ENCODE assay signal across 20 cellular contexts in genomic region chr6:130907687-130908086, GRCh38.
DNase-seq lines count a peak whose midpoint lies in the region; ATAC-seq and TF ChIP-seq lines count a peak whose summit lies in the region.
"Had no signal": no experiment of that assay in that cellular context is flagged by ENCODE, and none has a peak within 500 bp of the region (broad histone marks: within the 10 kb centered on the region; RNA-seq: fewer than 3 reads in every experiment).

No MANE protein-coding gene starts in this region.

- no peak overlapping the region for H2AFZ ChIP-seq in ACC112 (ENCODE audit: low read length, unreplicated experiment)
- H2AFZ ChIP-seq: PC-9 had no signal

- CTCF ChIA-PET in Panc1 (lab: Charles Lee) = no interaction called here

- peaks cover 6% of the 10 kb centered on the region for H3K36me3 Mint-ChIP-seq in osteocyte (ENCODE audit: unreplicated experiment)

- no peak for DNase-seq in Panc1 (ENCODE audit: low read depth, low spot score)
- DNase-seq in left colon = no peak
- DNase-seq in osteocyte (ENCODE audit: extremely low spot score, unreplicated experiment) = no peak
- no peak for DNase-seq in OCI-M2 (lab: John Stamatoyannopoulos, UW; ENCODE audit: unreplicated experiment)
- DNase-seq in NCI-H2081 (lab: John Stamatoyannopoulos, UW) = no peak
- DNase-seq: 8988T; Caco-2; CD4-positive, alpha-beta T cell; DMS153; GF-D8; H7; HFFc6; NCI-H1417; NCI-H187; NCI-H226; NCI-H524; PC-9 had no signal

- H3K4me3 Mint-ChIP-seq in osteocyte (ENCODE audit: unreplicated experiment) = no peak overlapping the region
- H3K4me3 Mint-ChIP-seq: CD4-positive, alpha-beta T cell; HFFc6 had no signal

- H3K27me3 Mint-ChIP-seq in osteocyte (ENCODE audit: unreplicated experiment) = no peaks in the 10 kb centered on the region
- H3K27me3 Mint-ChIP-seq: CD4-positive, alpha-beta T cell had no signal

- BruUV-seq in Panc1 (replicated peaks; lab: Mats Ljungman, UMichigan) = no TSS peak

- intact Hi-C loops in Panc1 (cut with micrococcal nuclease; ENCODE audit: unreplicated experiment) = no loop called here
- intact Hi-C loops in left colon (cut with DNase I, micrococcal nuclease) = no loop called here

- H3K4me1 Mint-ChIP-seq in osteocyte (ENCODE audit: unreplicated experiment) = peaks cover 25% of the 10 kb centered on the region

- peaks cover 11% of the 10 kb centered on the region for H3K9me3 Mint-ChIP-seq in osteocyte (ENCODE audit: unreplicated experiment)
- H3K9me3 Mint-ChIP-seq: CD4-positive, alpha-beta T cell had no signal

- no peak overlapping the region for H3K4me3 ChIP-seq in ACC112 (ENCODE audit: low read depth, low read length)
- H3K4me3 ChIP-seq in Panc1 (ENCODE audit: low read depth in 2 of 2, low read length in 2 of 2) = no peak overlapping the region
- H3K4me3 ChIP-seq: PC-9 had no signal

- H3K27me3 ChIP-seq in ACC112 (ENCODE audit: insufficient read depth, low read length) = no peaks in the 10 kb centered on the region
- no peaks in the 10 kb centered on the region for H3K27me3 ChIP-seq in Panc1 (ENCODE audit: control insufficient read depth, insufficient read depth, low read length)

- in situ Hi-C loops in Panc1 (cut with HindIII; ENCODE audit: low pct_unique_long_range_greater_than_20kb, low sequenced_read_pairs) = no loop called here

- H3K27ac Mint-ChIP-seq in osteocyte (ENCODE audit: unreplicated experiment) = peak overlapping the region; percentile 64
- H3K27ac Mint-ChIP-seq: CD4-positive, alpha-beta T cell; HFFc6 had no signal

- no peak for TF ChIP-seq CTCF in Panc1 (IDR thresholded peaks at IDR 0.05)
- no peak for TF ChIP-seq CTCF in osteocyte (IDR thresholded peaks at IDR 0.05)

- H3K4me1 ChIP-seq in ACC112 (ENCODE audit: control insufficient read depth, insufficient read depth, low read length, unreplicated experiment) = peaks cover 27% of the 10 kb centered on the region
- H3K4me1 ChIP-seq in Panc1 (ENCODE audit: control insufficient read depth, insufficient read depth, low read length) = peaks cover 10% of the 10 kb centered on the region

- H3K36me3 ChIP-seq in ACC112 (ENCODE audit: insufficient read depth, low read length) (no peaks in the 10 kb centered on the region), Panc1 (ENCODE audit: control insufficient read depth, insufficient read depth, low read length) (no peaks in the 10 kb centered on the region)

- no peaks in the 10 kb centered on the region for H3K9me3 ChIP-seq in Panc1 (ENCODE audit: control insufficient read depth, insufficient read depth, low read depth, low read length)
- H3K9me3 ChIP-seq: Caco-2 had no signal

- H3K27ac ChIP-seq in ACC112 (ENCODE audit: low read depth, low read length) (peak overlapping the region; percentile 32; the same call in 1 of the 2 replicates), Panc1 (ENCODE audit: low read length) (peak overlapping the region; percentile 54)
- H3K27ac ChIP-seq: PC-9 had no signal

- no peaks in the 10 kb centered on the region for H3K79me2 ChIP-seq in ACC112 (ENCODE audit: control insufficient read depth, insufficient read depth, low read length, unreplicated experiment)

- ATAC-seq in Panc1 (no peak), left colon (peak; percentile 98), SK-N-SH treated with all-trans-retinoic acid at 6 μM for 48 hours (no peak)
- no peak for ATAC-seq in activated CD4-positive, CD25-positive, alpha-beta regulatory T cell treated with anti-CD3 and anti-CD28 coated beads, Interleukin-2, amount 50 U/mL, for 24 hours

- POLR2A ChIA-PET in Panc1 (lab: Charles Lee) = interaction anchor here (0.7 kb wide), 1 partner anchor 204 kb away, joined by 3 read pairs; no protein-coding TSS in a partner anchor

TF ChIP-seq in SK-N-SH treated with all-trans-retinoic acid at 6 μM for 48 hours, 23 proteins besides CTCF, POLR2A, EP300 and RAD21:
- TF ChIP-seq ESRRG (CRISPR knock-in tag; IDR thresholded peaks at IDR 0.05) = no peak
- no peak for TF ChIP-seq ZC3H10 (CRISPR knock-in tag; IDR thresholded peaks at IDR 0.05)
- no peak for TF ChIP-seq ZFP3 (CRISPR knock-in tag; IDR thresholded peaks at IDR 0.05)
- no peak for TF ChIP-seq ZFP30 (CRISPR knock-in tag; IDR thresholded peaks at IDR 0.05)
- TF ChIP-seq PPARA (CRISPR knock-in tag; IDR thresholded peaks at IDR 0.05; ENCODE audit: borderline replicate concordance) = no peak
- TF ChIP-seq GLIS3 (CRISPR knock-in tag; IDR thresholded peaks at IDR 0.05) = no peak
- TF ChIP-seq SNAI2 (CRISPR knock-in tag; IDR thresholded peaks at IDR 0.05) = no peak
- TF ChIP-seq RARB (CRISPR knock-in tag; IDR thresholded peaks at IDR 0.05) = no peak
- TF ChIP-seq ZNF8 (CRISPR knock-in tag; IDR thresholded peaks at IDR 0.05) = no peak
- no peak for TF ChIP-seq ZNF565 (CRISPR knock-in tag; conservative IDR thresholded peaks at IDR 0.05; ENCODE audit: low read depth)
- no peak for TF ChIP-seq TOX (CRISPR knock-in tag; IDR thresholded peaks at IDR 0.05; ENCODE audit: borderline replicate concordance)
- no peak for TF ChIP-seq OSR1 (CRISPR knock-in tag; IDR thresholded peaks at IDR 0.05)
- no peak for TF ChIP-seq CREB5 (CRISPR knock-in tag; IDR thresholded peaks at IDR 0.05; ENCODE audit: low read depth)
- no peak for TF ChIP-seq ARNTL (CRISPR knock-in tag; IDR thresholded peaks at IDR 0.05; ENCODE audit: borderline replicate concordance, low read depth)
- no peak for TF ChIP-seq BACH2 (CRISPR knock-in tag; IDR thresholded peaks at IDR 0.05; ENCODE audit: borderline replicate concordance)
- TF ChIP-seq TCF4 (CRISPR knock-in tag; IDR thresholded peaks at IDR 0.05; ENCODE audit: borderline replicate concordance) = no peak
- TF ChIP-seq ISL1 (CRISPR knock-in tag; IDR thresholded peaks at IDR 0.05) = no peak
- TF ChIP-seq PATZ1 (CRISPR knock-in tag; IDR thresholded peaks at IDR 0.05; ENCODE audit: borderline replicate concordance) = no peak
- no peak for TF ChIP-seq CSDC2 (CRISPR knock-in tag; IDR thresholded peaks at IDR 0.05)
